ENCODE assay signal across 1 cellular context in genomic region chr2:21033237-21034155, GRCh38.
TF ChIP-seq lines count a peak whose summit lies in the region.

No MANE protein-coding gene starts in this region.

TF ChIP-seq in HepG2, 621 proteins besides CTCF, POLR2A, EP300 and RAD21 (continued from another document and continues in another):
- no peak for TF ChIP-seq ZNF142 (CRISPR knock-in tag; IDR thresholded peaks at IDR 0.05)
- TF ChIP-seq THAP9 (CRISPR knock-in tag; IDR thresholded peaks at IDR 0.05; ENCODE audit: borderline replicate concordance) = no peak
- TF ChIP-seq HNRNPK (IDR thresholded peaks at IDR 0.05; ENCODE audit: low read depth, low read length, poor library complexity, severe bottlenecking) = no peak
- no peak for TF ChIP-seq AKAP8 (CRISPR knock-in tag; IDR thresholded peaks at IDR 0.05)
- no peak for TF ChIP-seq ZNF138 (CRISPR knock-in tag; IDR thresholded peaks at IDR 0.05; ENCODE audit: low read depth)
- no peak; the same call in 1 of the 2 replicates for TF ChIP-seq ZNF615 (CRISPR knock-in tag; IDR thresholded peaks at IDR 0.05; ENCODE audit: borderline replicate concordance)
- TF ChIP-seq GATAD1 (CRISPR knock-in tag; IDR thresholded peaks at IDR 0.05) = no peak
- TF ChIP-seq ZNF75D (CRISPR knock-in tag; IDR thresholded peaks at IDR 0.05; ENCODE audit: borderline replicate concordance) = no peak
- no peak for TF ChIP-seq HIC2 (CRISPR knock-in tag; IDR thresholded peaks at IDR 0.05; ENCODE audit: low read depth)
- 0 out of 2 replicates have a peak, but pooled peaks have one; percentile 14 for TF ChIP-seq SP140L (CRISPR knock-in tag; IDR thresholded peaks at IDR 0.05; ENCODE audit: borderline replicate concordance)
- TF ChIP-seq MXD1 (CRISPR knock-in tag; IDR thresholded peaks at IDR 0.05) = no peak
- no peak for TF ChIP-seq ZNF674 (CRISPR knock-in tag; IDR thresholded peaks at IDR 0.05; ENCODE audit: low read depth)
- no peak for TF ChIP-seq ZNF329 (CRISPR knock-in tag; IDR thresholded peaks at IDR 0.05; ENCODE audit: low read depth)
- TF ChIP-seq E2F1 (CRISPR knock-in tag; IDR thresholded peaks at IDR 0.05) = no peak
- 0 out of 2 replicates have a peak, but pooled peaks have one; percentile 58 for TF ChIP-seq ZNF562 (CRISPR knock-in tag; IDR thresholded peaks at IDR 0.05; ENCODE audit: borderline replicate concordance)
- TF ChIP-seq IKZF1 (IDR thresholded peaks at IDR 0.05) = no peak
- TF ChIP-seq CERS6 (CRISPR knock-in tag; IDR thresholded peaks at IDR 0.05) = no peak
- peak; percentile 23; the same call in 1 of the 2 replicates for TF ChIP-seq SETDB1 (CRISPR knock-in tag; IDR thresholded peaks at IDR 0.05; ENCODE audit: borderline replicate concordance)
- TF ChIP-seq ZNF879 (CRISPR knock-in tag; IDR thresholded peaks at IDR 0.05) = no peak
- no peak for TF ChIP-seq ZNF720 (CRISPR knock-in tag; IDR thresholded peaks at IDR 0.05)
- no peak for TF ChIP-seq ZNF768 (CRISPR knock-in tag; IDR thresholded peaks at IDR 0.05)
- TF ChIP-seq FOSL1 (CRISPR knock-in tag; IDR thresholded peaks at IDR 0.05; ENCODE audit: borderline replicate concordance) = no peak
- no peak for TF ChIP-seq SOX5 (CRISPR knock-in tag; IDR thresholded peaks at IDR 0.05; ENCODE audit: borderline replicate concordance)
- TF ChIP-seq RFX5 (IDR thresholded peaks at IDR 0.05; ENCODE audit: low read depth, low read length) = no peak; the same call in 1 of the 2 replicates
- no peak for TF ChIP-seq HNF1B (CRISPR knock-in tag; IDR thresholded peaks at IDR 0.05)
- no peak for TF ChIP-seq DPF2 (CRISPR knock-in tag; IDR thresholded peaks at IDR 0.05; ENCODE audit: borderline replicate concordance, low read depth)
- no peak for TF ChIP-seq MED8 (CRISPR knock-in tag; IDR thresholded peaks at IDR 0.05; ENCODE audit: insufficient replicate concordance)
- TF ChIP-seq ZNF234 (CRISPR knock-in tag; conservative IDR thresholded peaks at IDR 0.05) = no peak
- no peak for TF ChIP-seq CCAR2 (optimal IDR thresholded peaks at IDR 0.05; ENCODE audit: low read depth, low read length)
- no peak for TF ChIP-seq ZNF644 (CRISPR knock-in tag; IDR thresholded peaks at IDR 0.05; ENCODE audit: low read depth)
- no peak for TF ChIP-seq NR1H2 (CRISPR knock-in tag; IDR thresholded peaks at IDR 0.05; ENCODE audit: borderline replicate concordance, low read depth)
- peak; percentile 1 for TF ChIP-seq TEAD3 (CRISPR knock-in tag; optimal IDR thresholded peaks at IDR 0.05; ENCODE audit: borderline replicate concordance)
- no peak for TF ChIP-seq KDM2A (CRISPR knock-in tag; IDR thresholded peaks at IDR 0.05; ENCODE audit: borderline replicate concordance, low read depth)
- no peak for TF ChIP-seq E2F2 (CRISPR knock-in tag; IDR thresholded peaks at IDR 0.05; ENCODE audit: borderline replicate concordance)
- no peak for TF ChIP-seq SRY (CRISPR knock-in tag; IDR thresholded peaks at IDR 0.05)
- no peak for TF ChIP-seq FOXK1 (CRISPR knock-in tag; IDR thresholded peaks at IDR 0.05; ENCODE audit: borderline replicate concordance, low read depth)
- no peak for TF ChIP-seq ZBTB44 (CRISPR knock-in tag; IDR thresholded peaks at IDR 0.05)
- TF ChIP-seq ZFP36 (IDR thresholded peaks at IDR 0.05; ENCODE audit: borderline replicate concordance, low read depth, low read length, partially characterized antibody) = no peak
- no peak for TF ChIP-seq XBP1 (CRISPR knock-in tag; IDR thresholded peaks at IDR 0.05)
- TF ChIP-seq MAFF (IDR thresholded peaks at IDR 0.05; ENCODE audit: low read depth, low read length) = peak; percentile 33; the same call in 1 of the 2 replicates
- TF ChIP-seq SALL2 (CRISPR knock-in tag; IDR thresholded peaks at IDR 0.05) = no peak
- TF ChIP-seq TSC22D2 (CRISPR knock-in tag; IDR thresholded peaks at IDR 0.05; ENCODE audit: borderline replicate concordance) = no peak
- TF ChIP-seq DR1 (CRISPR knock-in tag; IDR thresholded peaks at IDR 0.05) = no peak; the same call in 1 of the 2 replicates
- 0 out of 2 replicates have a peak, but pooled peaks have one; percentile 54 for TF ChIP-seq ZSCAN29 (CRISPR knock-in tag; conservative IDR thresholded peaks at IDR 0.05)
- no peak for TF ChIP-seq ZNF451 (CRISPR knock-in tag; IDR thresholded peaks at IDR 0.05)
- TF ChIP-seq NFIB (CRISPR knock-in tag; IDR thresholded peaks at IDR 0.05; ENCODE audit: borderline replicate concordance) = no peak
- no peak for TF ChIP-seq CC2D1A (CRISPR knock-in tag; IDR thresholded peaks at IDR 0.05)
- TF ChIP-seq GTF3A (CRISPR knock-in tag; conservative IDR thresholded peaks at IDR 0.05) = 0 out of 2 replicates have a peak, but pooled peaks have one; percentile 49
